In the genomic region with DNA sequence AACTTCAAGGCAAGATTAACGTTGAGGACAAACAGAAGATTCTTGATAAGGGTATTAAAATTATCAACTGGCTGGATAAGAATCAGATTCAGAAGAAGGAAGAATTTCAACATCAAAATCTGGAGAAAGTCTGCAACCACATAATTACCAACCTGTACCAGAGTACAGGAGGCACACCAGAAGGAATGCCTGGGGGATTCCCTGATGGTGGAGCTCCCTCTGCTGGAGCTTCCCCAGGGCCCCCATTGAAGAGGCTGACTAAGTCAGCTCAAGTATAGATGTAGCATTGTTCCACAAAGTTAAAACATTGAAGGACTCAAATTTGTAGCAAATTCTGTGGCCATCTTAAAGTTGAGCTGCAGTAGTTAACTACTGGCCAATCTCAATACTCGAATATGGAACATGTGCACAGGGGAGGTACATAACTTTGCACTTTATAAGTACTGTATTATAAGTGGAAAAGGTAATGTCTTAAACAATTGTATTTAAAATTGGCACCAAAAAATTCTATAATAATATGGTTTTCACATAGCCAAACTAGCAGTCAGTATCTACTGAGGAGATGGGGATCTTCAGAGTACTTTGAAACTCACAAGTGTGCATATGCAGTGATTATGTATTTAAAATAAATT, we compare ENCODE assay signal across 8 cellular contexts.
DNase-seq lines count a peak whose midpoint lies in the region; ATAC-seq and TF ChIP-seq lines count a peak whose summit lies in the region.

No MANE protein-coding gene starts in this region.

- H3F3A ChIP-seq in PC-3 (ENCODE audit: low read length, unreplicated experiment), result no peaks in the 10 kb centered on the region

- no peak overlapping the region for H3K4me3 Mint-ChIP-seq in type B pancreatic cell

- no peaks in the 10 kb centered on the region for H3K79me2 ChIP-seq in PC-3 (ENCODE audit: low read length)

- no peak overlapping the region for H3K4me3 ChIP-seq in GM12875 (ENCODE audit: low read depth, low read length)
- no peak overlapping the region for H3K4me3 ChIP-seq in PC-3 (ENCODE audit: low read length)

- peaks cover 6% of the 10 kb centered on the region; the same call in 1 of the 2 replicates for H3K4me1 ChIP-seq in PC-3 (ENCODE audit: insufficient read depth, low read length)

- no peaks in the 10 kb centered on the region for H3K9me3 Mint-ChIP-seq in type B pancreatic cell

- H2AFZ ChIP-seq in PC-3 (ENCODE audit: low read length), result no peak overlapping the region

- BruUV-seq in PC-3 (replicated peaks; lab: Mats Ljungman, UMichigan), result no TSS peak

- H3K27me3 ChIP-seq in PC-3 (ENCODE audit: low read length), result no peaks in the 10 kb centered on the region

- H3K27ac Mint-ChIP-seq in type B pancreatic cell, result no peak overlapping the region

- intact Hi-C loops in PC-3 (cut with micrococcal nuclease), result loop anchor here (1.0 kb wide), 1 partner anchor 243 kb away; no protein-coding TSS in a partner anchor

- peak; percentile 5 for DNase-seq in 8988T
- DNase-seq in PC-3, result peak; percentile 55
- DNase-seq in glomerular visceral epithelial cell (ENCODE audit: extremely low spot score), result peak; percentile 57
- DNase-seq in type B pancreatic cell (ENCODE audit: extremely low spot score, unreplicated experiment), result no peak

- H3K4me1 Mint-ChIP-seq in type B pancreatic cell (ENCODE audit: unreplicated experiment), result no peaks in the 10 kb centered on the region

- no peaks in the 10 kb centered on the region for H3K9me3 ChIP-seq in PC-3 (ENCODE audit: low read length)

- ATAC-seq in HG02759 (IDR thresholded peaks at IDR 0.05; ENCODE audit: unreplicated experiment) (peak; percentile 85), PC-3 (peak; percentile 87), GM19397 (IDR thresholded peaks at IDR 0.05; ENCODE audit: unreplicated experiment) (no peak), HG03175 (IDR thresholded peaks at IDR 0.05; ENCODE audit: unreplicated experiment) (no peak)

- H3K27ac ChIP-seq in PC-3 (ENCODE audit: low read length), result no peak overlapping the region

- POLR2A ChIA-PET in PC-3 (lab: Charles Lee; ENCODE audit: unreplicated experiment), result no interaction called here

- H4K20me1 ChIP-seq in PC-3 (ENCODE audit: low read length), result no peaks in the 10 kb centered on the region

- H3K36me3 ChIP-seq in PC-3 (ENCODE audit: low read depth, low read length), result no peaks in the 10 kb centered on the region

- no peaks in the 10 kb centered on the region for H3K27me3 Mint-ChIP-seq in type B pancreatic cell

- no peaks in the 10 kb centered on the region for H3K9me2 ChIP-seq in PC-3 (replicated peaks; ENCODE audit: low read length)

- TF ChIP-seq CTCF in GM12875 (IDR thresholded peaks at IDR 0.05; ENCODE audit: borderline replicate concordance, insufficient read depth, low read depth, low read length) (peak; percentile 52; the same call in 1 of the 2 replicates), PC-3 (conservative IDR thresholded peaks at IDR 0.05; ENCODE audit: low read depth, low read length) (peak; percentile 73), type B pancreatic cell (conservative IDR thresholded peaks at IDR 0.05) (peak; percentile 49)

- no peak overlapping the region for H3K4me2 ChIP-seq in PC-3 (ENCODE audit: low read length)

- no peak overlapping the region for H3K9ac ChIP-seq in PC-3 (ENCODE audit: low read length)

- CTCF ChIA-PET in PC-3 (lab: Charles Lee), result interaction anchor here (0.6 to 0.7 kb wide), 3 partner anchors 27 to 798 kb away, joined by 3 to 4 read pairs (median 3); no protein-coding TSS in a partner anchor

- H3K36me3 Mint-ChIP-seq in type B pancreatic cell, result no peaks in the 10 kb centered on the region

Comparison
In these comparisons a context has a peak if more than half of its experiments do, and no peak if none do; other contexts are left out.
1. ATAC-seq: peak in HG02759 (single experiment) and PC-3 (single experiment); none in GM19397 (single experiment) and HG03175 (single experiment).
2. Peak in every context shown above with its lines, with median percentiles within 50 percentile points of each other: CTCF ChIP-seq.